ENCODE assay signal across 8 cellular contexts in genomic region chr9:128420060-128420650, GRCh38. TPM values are rescaled to one million over a fixed set of nuclear protein-coding genes. Genes with fewer than 3 reads are reported as not detected.
DNase-seq lines count a peak whose midpoint lies in the region; ATAC-seq lines count a peak whose summit lies in the region.

No MANE protein-coding gene starts in this region.

- intact Hi-C loops in right cardiac atrium (cut with DNase I), result no loop called here

- ATAC-seq in GM21529 (IDR thresholded peaks at IDR 0.05; ENCODE audit: unreplicated experiment) (peak; percentile 73), right cardiac atrium (peak; percentile 91)

- H3K9me3 ChIP-seq in right cardiac atrium (ENCODE audit: control insufficient read depth, low read length), result no peaks in the 10 kb centered on the region

- H3K4me3 ChIP-seq in Jurkat, Clone E6-1 (ENCODE audit: low read length), result peak overlapping the region; percentile 62
- H3K4me3 ChIP-seq in right cardiac atrium (ENCODE audit: low read length), result peak overlapping the region; percentile 90

- H3K27ac ChIP-seq in right cardiac atrium (ENCODE audit: low read length), result peak overlapping the region; percentile 7

- H3K4me1 ChIP-seq in right cardiac atrium (ENCODE audit: control insufficient read depth, insufficient read depth, low read length), result peaks cover 4% of the 10 kb centered on the region

- under 1% methylated on average over 59 of the region's 59 CpGs for WGBS in right cardiac atrium

- H3K27me3 ChIP-seq in right cardiac atrium (ENCODE audit: control insufficient read depth, insufficient read depth), result no peaks in the 10 kb centered on the region

- peak; percentile 9 for DNase-seq in DMS79 (lab: John Stamatoyannopoulos, UW)
- DNase-seq in Jurkat, Clone E6-1 (ENCODE audit: low read depth, low spot score), result no peak
- peak; percentile 33 to 60 (median 53) for DNase-seq in T-helper 1 cell
- DNase-seq in amniotic stem cell (lab: John Stamatoyannopoulos, UW), result peak; percentile 36
- peak; percentile 81 to 93 (median 92) for DNase-seq in right cardiac atrium
- peak; percentile 15 for DNase-seq in renal cortical epithelial cell (ENCODE audit: low read depth)
- DNase-seq in ecto neural progenitor cell (ENCODE audit: low spot score), result no peak

RNA-seq across cellular contexts. Expression of gene CERCAM, which starts 0.5 kb away (rescaled TPM):
- 15.0 TPM for polyA plus RNA-seq in Jurkat, Clone E6-1 (2012; ENCODE audit: insufficient read depth, insufficient read length)
- total RNA-seq in right cardiac atrium (10 to 100 TPM; 12.8 to 23.2 (median 17.7) TPM), renal cortical epithelial cell (43.4 and 50.4 TPM in 2 replicates)
- 12.3 TPM for polyA plus RNA-seq in right cardiac atrium

RNA-seq across cellular contexts. Expression of gene ODF2, which starts 35.7 kb away (rescaled TPM):
- polyA plus RNA-seq in Jurkat, Clone E6-1 (2012; ENCODE audit: insufficient read depth, insufficient read length), result 86.2 TPM
- total RNA-seq in right cardiac atrium (10 to 100 TPM; 13.8 to 15.4 (median 14.4) TPM), renal cortical epithelial cell (21.7 and 37.2 TPM in 2 replicates)
- 9.6 TPM for polyA plus RNA-seq in right cardiac atrium

RNA-seq across cellular contexts. Expression of gene URM1, which starts 49.0 kb away (rescaled TPM):
- 83.5 TPM for polyA plus RNA-seq in Jurkat, Clone E6-1 (2012; ENCODE audit: insufficient read depth, insufficient read length)
- 10 to 100 TPM; 46.5 to 57.4 (median 52.7) TPM for total RNA-seq in right cardiac atrium
- polyA plus RNA-seq in right cardiac atrium, result 44.2 TPM
- total RNA-seq in renal cortical epithelial cell, result 21.9 and 43.7 TPM in 2 replicates

Comparison
In these comparisons a context has a peak if more than half of its experiments do, and no peak if none do; other contexts are left out.
1. DNase-seq: peak in DMS79 (single experiment), T-helper 1 cell (5 of 5), amniotic stem cell (single experiment), right cardiac atrium (3 of 3) and renal cortical epithelial cell (single experiment); none in Jurkat, Clone E6-1 (single experiment) and ecto neural progenitor cell (single experiment).